8 cellular contexts compared by ENCODE assay signal in the genomic region with DNA sequence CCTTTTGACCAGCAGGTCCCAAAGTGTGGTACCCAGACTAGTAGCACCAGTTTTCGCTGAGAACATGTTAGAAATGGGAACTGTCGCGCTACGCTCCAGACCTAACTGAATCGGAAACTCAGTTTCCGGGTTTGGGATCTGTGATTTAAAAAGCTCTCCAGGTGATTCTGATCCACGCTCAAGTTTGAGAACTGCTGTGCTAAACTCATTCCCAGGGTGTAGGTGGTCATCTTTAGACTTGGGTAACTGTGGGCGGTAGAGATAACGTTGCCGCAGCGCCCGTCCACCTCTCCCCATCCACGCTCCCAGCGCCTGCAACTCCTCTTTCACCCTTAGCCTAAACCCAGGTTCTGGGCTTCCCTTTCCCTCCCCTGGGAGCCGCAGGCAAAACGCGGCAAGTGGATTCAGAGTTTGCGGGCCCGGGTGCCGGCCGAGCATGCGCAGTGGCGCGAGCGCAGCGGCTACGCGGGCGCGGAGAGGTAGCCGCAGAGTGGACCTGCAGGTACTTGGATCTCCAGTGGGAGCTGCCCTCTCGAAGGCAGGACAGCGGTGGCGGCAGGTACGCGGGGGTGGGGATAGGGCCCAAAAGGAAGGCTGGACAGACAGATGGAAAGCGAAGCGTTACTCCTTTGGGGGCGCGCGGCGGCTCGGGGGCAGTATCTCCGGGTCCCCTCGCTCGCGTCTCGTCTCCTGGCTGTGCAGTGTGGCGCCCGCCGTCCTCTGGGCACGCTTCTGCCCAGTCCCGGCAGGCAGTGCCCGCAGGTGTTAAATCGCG. TPM values are rescaled to one million over a fixed set of nuclear protein-coding genes. Genes with fewer than 3 reads are reported as not detected.
DNase-seq lines count a peak whose midpoint lies in the region; ATAC-seq and TF ChIP-seq lines count a peak whose summit lies in the region.

PLS1 (plus strand) TSS at position 443 of the 775 bp plus-strand sequence. CDS start 67,845 bp downstream, outside the sequence.

- no peak for TF ChIP-seq CTCF in lung (IDR thresholded peaks at IDR 0.05; ENCODE audit: control extremely low read depth, extremely low read depth)

- H3K4me3 ChIP-seq in CD4-positive, CD25-positive, alpha-beta regulatory T cell (ENCODE audit: low read depth, low read length) = peak within 1 kb of the TSS; percentile 98
- peak within 1 kb of the TSS; percentile 54 for H3K4me3 ChIP-seq in lung

- CTCF ChIA-PET in activated CD4-positive, alpha-beta memory T cell treated with anti-CD3 and anti-CD28 coated beads for 36 hours (lab: Charles Lee) = interaction anchor here (0.6 to 0.7 kb wide), 2 partner anchors 105 to 116 kb away, joined by 3 read pairs; no protein-coding TSS in a partner anchor

- H3K9me3 ChIP-seq in CD4-positive, CD25-positive, alpha-beta regulatory T cell (ENCODE audit: control insufficient read depth in 2 of 2, low read length in 2 of 2) = no peaks in the 10 kb centered on the region
- no peaks in the 10 kb centered on the region for H3K9me3 ChIP-seq in lung (ENCODE audit: control insufficient read depth in 2 of 2, insufficient read depth in 1 of 2, low read length in 1 of 2)

- H3K27ac Mint-ChIP-seq in CD4-positive, CD25-positive, alpha-beta regulatory T cell = peak within 1 kb of the TSS; percentile 91 to 94 (median 92)
- H3K27ac Mint-ChIP-seq in activated CD4-positive, alpha-beta memory T cell treated with anti-CD3 and anti-CD28 coated beads for 36 hours = peak within 1 kb of the TSS; percentile 63

- H3K36me3 ChIP-seq in CD4-positive, CD25-positive, alpha-beta regulatory T cell (ENCODE audit: control insufficient read depth, insufficient read depth, low read length) = no peaks in the 10 kb centered on the region
- no peaks in the 10 kb centered on the region for H3K36me3 ChIP-seq in lung (ENCODE audit: control insufficient read depth in 2 of 2, insufficient read depth in 2 of 2, low read length in 2 of 2)

- peak within 1 kb of the TSS; percentile 41 for H3K27ac ChIP-seq in CD4-positive, CD25-positive, alpha-beta regulatory T cell (ENCODE audit: insufficient read depth, low read length, poor library complexity, severe bottlenecking)
- H3K27ac ChIP-seq in lung (ENCODE audit: low read depth in 1 of 2, low read length in 1 of 2) = peak within 1 kb of the TSS; percentile 61 to 79

- H3K27me3 Mint-ChIP-seq in CD4-positive, CD25-positive, alpha-beta regulatory T cell = peaks cover 13% of the 10 kb centered on the region
- H3K27me3 Mint-ChIP-seq in activated CD4-positive, alpha-beta memory T cell treated with anti-CD3 and anti-CD28 coated beads for 36 hours = peaks cover 3% of the 10 kb centered on the region

- intact Hi-C loops in activated CD4-positive, alpha-beta memory T cell treated with anti-CD3 and anti-CD28 coated beads for 36 hours (cut with micrococcal nuclease) = loop anchor here (1.0 to 10.0 kb wide), 3 partner anchors 18 to 1379 kb away; partner anchors contain the start of genes ATR, DIPK2A and TRPC1

- peak within 1 kb of the TSS; percentile 86 to 96 (median 93) for H3K4me3 Mint-ChIP-seq in CD4-positive, CD25-positive, alpha-beta regulatory T cell
- H3K4me3 Mint-ChIP-seq in activated CD4-positive, alpha-beta memory T cell treated with anti-CD3 and anti-CD28 coated beads for 36 hours = peak within 1 kb of the TSS; percentile 89

- peaks cover 5% of the 10 kb centered on the region for H3K4me1 ChIP-seq in CD4-positive, CD25-positive, alpha-beta regulatory T cell (ENCODE audit: control insufficient read depth, insufficient read depth, low read length, poor library complexity, severe bottlenecking)
- no peaks in the 10 kb centered on the region for H3K4me1 ChIP-seq in lung (ENCODE audit: control insufficient read depth in 2 of 2, insufficient read depth in 2 of 2, low read length in 2 of 2)

- peaks cover 7 to 28% (median 11%) of the 10 kb centered on the region in 4 donors for H3K4me1 Mint-ChIP-seq in CD4-positive, CD25-positive, alpha-beta regulatory T cell
- peaks cover 10% of the 10 kb centered on the region for H3K4me1 Mint-ChIP-seq in activated CD4-positive, alpha-beta memory T cell treated with anti-CD3 and anti-CD28 coated beads for 36 hours (ENCODE audit: low read depth)

- H3K27me3 ChIP-seq in CD4-positive, CD25-positive, alpha-beta regulatory T cell (ENCODE audit: control insufficient read depth, insufficient read depth, low read length) = peaks cover 2% of the 10 kb centered on the region
- H3K27me3 ChIP-seq in lung (ENCODE audit: control insufficient read depth, insufficient read depth) = no peaks in the 10 kb centered on the region

- POLR2A ChIA-PET in activated CD4-positive, alpha-beta memory T cell treated with anti-CD3 and anti-CD28 coated beads for 36 hours (lab: Charles Lee) = interaction anchor here (1.4 to 2.3 kb wide), 3 partner anchors 18 to 405 kb away, joined by 3 to 18 read pairs (median 5); partner anchors contain the start of genes ATR and TRPC1

- ATAC-seq in CD4-positive, CD25-positive, alpha-beta regulatory T cell (ENCODE audit: low read depth in 2 of 2) = peak; percentile 86 to 90
- peak; percentile 86 for ATAC-seq in GM19372 (IDR thresholded peaks at IDR 0.05; ENCODE audit: low read depth, unreplicated experiment)
- peak; percentile 79 for ATAC-seq in HG03520 (IDR thresholded peaks at IDR 0.05; ENCODE audit: unreplicated experiment)
- peak; percentile 93 for ATAC-seq in lung (ENCODE audit: insufficient read depth, low FRiP score)

- peak; percentile 74 to 89 (median 85) for DNase-seq in CD4-positive, CD25-positive, alpha-beta regulatory T cell
- DNase-seq in NCI-H69 (lab: John Stamatoyannopoulos, UW) (peak; percentile 90), ecto neural progenitor cell (ENCODE audit: low spot score) (peak; percentile 97), lung (ENCODE audit: low spot score) (peak; percentile 89)
- peak; percentile 91 for DNase-seq in activated CD4-positive, alpha-beta memory T cell treated with anti-CD3 and anti-CD28 coated beads for 36 hours
- peak; percentile 66 to 80 (median 76) for DNase-seq in stimulated activated CD4-positive, alpha-beta T cell treated with anti-CD3 and anti-CD28 coated beads, TNF-alpha, amount 100 ng/mL, for 4 hours (ENCODE audit: low read depth in 3 of 3)

- WGBS in lung, 2 donors = 1% methylated on average over 56 of the region's 56 CpGs

- no peaks in the 10 kb centered on the region for H3K9me3 Mint-ChIP-seq in CD4-positive, CD25-positive, alpha-beta regulatory T cell
- H3K9me3 Mint-ChIP-seq in activated CD4-positive, alpha-beta memory T cell treated with anti-CD3 and anti-CD28 coated beads for 36 hours = no peaks in the 10 kb centered on the region

- no peaks in the 10 kb centered on the region for H3K36me3 Mint-ChIP-seq in CD4-positive, CD25-positive, alpha-beta regulatory T cell
- no peaks in the 10 kb centered on the region for H3K36me3 Mint-ChIP-seq in activated CD4-positive, alpha-beta memory T cell treated with anti-CD3 and anti-CD28 coated beads for 36 hours

RNA-seq across cellular contexts. Expression of gene PLS1, which starts in this region (rescaled TPM):
- total RNA-seq in CD4-positive, CD25-positive, alpha-beta regulatory T cell = 1.2 TPM
- 1 to 10 TPM in 3 of 4 donors, under 1 TPM in 1; 1.00 to 4.7 (median 2.9) TPM for polyA plus RNA-seq in CD4-positive, CD25-positive, alpha-beta regulatory T cell
- 1 to 10 TPM; 4.5 to 5.7 TPM for total RNA-seq in activated CD4-positive, alpha-beta memory T cell treated with anti-CD3 and anti-CD28 coated beads for 36 hours
- total RNA-seq in lung = 10 to 100 TPM; 24.0 to 45.4 TPM
- polyA plus RNA-seq in lung = 10 to 100 TPM in 1 of 2 donors, 1 to 10 TPM in 1; 9.3 to 13.3 TPM

Comparison
In these comparisons a context has a peak if more than half of its experiments do, and no peak if none do; other contexts are left out.
1. Peak in every context shown above with its lines: DNase-seq, ATAC-seq, H3K4me3 ChIP-seq and H3K27ac ChIP-seq.